Comparison of ENCODE assay signal across 8 cellular contexts in the genomic region with DNA sequence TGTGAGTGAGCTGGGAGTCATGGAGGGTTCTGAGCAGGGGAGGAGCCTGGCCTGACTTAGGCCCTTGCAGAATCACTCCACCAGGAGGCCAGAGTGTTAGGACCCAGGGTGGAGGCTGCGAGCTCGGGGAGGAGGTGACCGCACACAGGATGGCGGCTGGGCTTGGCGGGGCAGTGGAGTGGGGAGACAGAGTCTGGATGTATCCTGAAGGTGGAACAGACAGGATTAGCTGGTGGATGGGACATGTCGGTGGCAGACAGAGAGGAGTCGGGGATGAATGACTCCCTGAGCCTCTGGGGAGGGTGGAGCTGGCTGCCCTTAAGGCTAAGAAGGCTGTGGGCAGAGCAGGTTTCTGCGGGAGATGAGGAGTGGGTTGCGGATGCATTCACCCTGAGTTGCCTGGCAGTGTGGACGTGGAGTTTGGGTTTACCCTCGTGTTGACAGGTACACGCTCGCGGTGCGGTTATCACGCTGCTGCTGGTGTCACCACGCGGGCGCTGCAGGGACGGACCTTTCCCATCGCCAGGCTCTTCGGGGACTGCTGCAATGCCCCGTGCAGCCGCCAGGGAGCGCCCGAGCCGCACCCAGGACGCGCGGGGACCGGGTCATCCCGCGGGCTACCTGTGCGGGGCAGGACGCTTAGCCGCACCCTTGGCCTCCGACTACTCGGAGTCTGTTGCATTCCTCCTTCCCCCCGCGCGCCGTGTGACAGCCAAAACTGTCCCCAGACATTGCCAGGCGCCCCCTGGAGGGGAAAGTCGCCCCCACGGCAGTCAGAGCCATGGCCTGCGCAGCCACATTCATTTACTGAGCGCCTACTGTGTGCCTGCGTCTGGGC. TPM values are rescaled to one million over a fixed set of nuclear protein-coding genes. Genes with fewer than 3 reads are reported as not detected.
DNase-seq lines count a peak whose midpoint lies in the region; ATAC-seq and TF ChIP-seq lines count a peak whose summit lies in the region.

No MANE protein-coding gene starts in this region.

- in situ Hi-C loops in Caki2 (cut with HindIII; ENCODE audit: low pct_unique_long_range_greater_than_20kb, low sequenced_read_pairs) (no loop called here), GM23248 (cut with MboI) (loop anchor here (10.0 kb wide), 1 partner anchor 234 kb away; no protein-coding TSS in a partner anchor), astrocyte of the cerebellum (cut with HindIII; ENCODE audit: low sequenced_read_pairs) (loop anchor here (25.0 kb wide), 1 partner anchor 226 kb away; no protein-coding TSS in a partner anchor)

- ATAC-seq in HG03460 (IDR thresholded peaks at IDR 0.05; ENCODE audit: unreplicated experiment): no peak

- no peaks in the 10 kb centered on the region for H3K4me1 ChIP-seq in GM23248 (ENCODE audit: insufficient read depth)
- peaks cover 3% of the 10 kb centered on the region for H3K4me1 ChIP-seq in iPS-18a (ENCODE audit: control insufficient read depth, low read depth, low read length)
- no peaks in the 10 kb centered on the region for H3K4me1 ChIP-seq in smooth muscle cell (ENCODE audit: low read depth)

- WGBS in GM23248 (ENCODE audit: low coverage in 1 of 2, low lambda C conversion rate in 2 of 2, missing lambda C conversion rate in 2 of 2), 2 experiments: 14 to 24% methylated on average over 29 to 46 of the region's 48 CpGs
- 12% methylated on average over 47 of the region's 48 CpGs for WGBS in smooth muscle cell (ENCODE audit: low lambda C conversion rate)

- H3K4me3 ChIP-seq in GM23248: peak overlapping the region; percentile 58
- H3K4me3 ChIP-seq in astrocyte of the cerebellum (ENCODE audit: low read depth, low read length): no peak overlapping the region
- H3K4me3 ChIP-seq in iPS-18a (ENCODE audit: low read length): peak overlapping the region; percentile 53
- H3K4me3 ChIP-seq in smooth muscle cell: peak overlapping the region; percentile 24

- H3K27ac ChIP-seq in GM23248 (no peak overlapping the region), iPS-18a (ENCODE audit: low read length) (no peak overlapping the region), smooth muscle cell (ENCODE audit: low read depth) (no peak overlapping the region)

- DNase-seq in Caki2 (ENCODE audit: low read depth): peak; percentile 85
- peak; percentile 81 for DNase-seq in GM23248
- DNase-seq in NCI-H1105 treated with DMSO at 0.1 percent for 48 hours (lab: John Stamatoyannopoulos, UW): peak; percentile 55
- DNase-seq in T-helper 9 cell: peak; percentile 64
- DNase-seq in astrocyte of the cerebellum (ENCODE audit: low read depth): no peak
- peak; percentile 44 for DNase-seq in smooth muscle cell (lab: John Stamatoyannopoulos, UW; ENCODE audit: unreplicated experiment)

- no peaks in the 10 kb centered on the region for H3F3A ChIP-seq in GM23248 (ENCODE audit: insufficient read depth)
- H3F3A ChIP-seq in smooth muscle cell (ENCODE audit: low read depth): no peaks in the 10 kb centered on the region

- H3K36me3 ChIP-seq in GM23248 (ENCODE audit: low read depth): no peaks in the 10 kb centered on the region
- H3K36me3 ChIP-seq in iPS-18a (ENCODE audit: control insufficient read depth, low read depth, low read length): no peaks in the 10 kb centered on the region
- H3K36me3 ChIP-seq in smooth muscle cell (ENCODE audit: low read depth): no peaks in the 10 kb centered on the region

- H2AFZ ChIP-seq in GM23248 (peak overlapping the region; percentile 77), smooth muscle cell (ENCODE audit: low read depth) (peak overlapping the region; percentile 2)

- no peaks in the 10 kb centered on the region for H3K9me2 ChIP-seq in GM23248 (ENCODE audit: insufficient read depth)

- H4K20me1 ChIP-seq in GM23248 (ENCODE audit: insufficient read depth): no peaks in the 10 kb centered on the region
- H4K20me1 ChIP-seq in smooth muscle cell (ENCODE audit: low read depth): no peaks in the 10 kb centered on the region

- TF ChIP-seq CTCF in astrocyte of the cerebellum (IDR thresholded peaks at IDR 0.05; ENCODE audit: low read depth, low read length, missing control alignments): peak; percentile 96
- peak; percentile 99 for TF ChIP-seq CTCF in smooth muscle cell (IDR thresholded peaks at IDR 0.05; ENCODE audit: borderline replicate concordance, insufficient read depth, poor library complexity, severe bottlenecking)

- H3K79me2 ChIP-seq in GM23248 (ENCODE audit: insufficient read depth): no peaks in the 10 kb centered on the region
- H3K79me2 ChIP-seq in smooth muscle cell (ENCODE audit: low read depth): no peaks in the 10 kb centered on the region

- H3K9me3 ChIP-seq in GM23248 (ENCODE audit: low read depth): no peaks in the 10 kb centered on the region
- H3K9me3 ChIP-seq in iPS-18a (ENCODE audit: control insufficient read depth, low read depth, low read length): no peaks in the 10 kb centered on the region
- H3K9me3 ChIP-seq in smooth muscle cell (replicated peaks; ENCODE audit: low read depth): no peaks in the 10 kb centered on the region

- H3K9ac ChIP-seq in GM23248 (no peak overlapping the region), iPS-18a (ENCODE audit: low read length) (no peak overlapping the region), smooth muscle cell (ENCODE audit: low read depth) (no peak overlapping the region)

- H3K4me2 ChIP-seq in GM23248 (ENCODE audit: unreplicated experiment): peak overlapping the region; percentile 84
- H3K4me2 ChIP-seq in smooth muscle cell: peak overlapping the region; percentile 81

- H3K27me3 ChIP-seq in GM23248 (replicated peaks; ENCODE audit: insufficient read depth) (no peaks in the 10 kb centered on the region), iPS-18a (ENCODE audit: control insufficient read depth, insufficient read depth, low read length) (no peaks in the 10 kb centered on the region), smooth muscle cell (ENCODE audit: low read depth) (peaks cover 6% of the 10 kb centered on the region)

RNA-seq across cellular contexts. Expression of a gene that starts 43.0 kb away (rescaled TPM):
- not detected in 2 replicates for total RNA-seq in Caki2 (2014; rRNA removed; shearing (Covaris generic); ENCODE audit: low replicate concordance)
- 178 and 192 TPM in 2 replicates for total RNA-seq in GM23248 (2014; rRNA removed; shearing (Covaris generic))
- polyA plus RNA-seq in GM23248 (2016; fragmentation: Nextera tagmentation; extraction: Ambion mirVana): 109 and 114 TPM in 2 replicates
- total RNA-seq in smooth muscle cell: 0.18 and 0.31 TPM in 2 replicates
- polyA plus RNA-seq in smooth muscle cell: 0.64 and 0.65 TPM in 2 replicates

Comparison
In these comparisons a context has a peak if more than half of its experiments do, and no peak if none do; other contexts are left out.
1. RNA of a gene that starts 43.0 kb away (total RNA-seq): 178 to 192 TPM in GM23248; 0.18 to 0.31 TPM in smooth muscle cell and not detected in Caki2; every median in the first group is over 100 times any median in the second.